Comparison of ENCODE assay signal across 8 cellular contexts in the genomic region with DNA sequence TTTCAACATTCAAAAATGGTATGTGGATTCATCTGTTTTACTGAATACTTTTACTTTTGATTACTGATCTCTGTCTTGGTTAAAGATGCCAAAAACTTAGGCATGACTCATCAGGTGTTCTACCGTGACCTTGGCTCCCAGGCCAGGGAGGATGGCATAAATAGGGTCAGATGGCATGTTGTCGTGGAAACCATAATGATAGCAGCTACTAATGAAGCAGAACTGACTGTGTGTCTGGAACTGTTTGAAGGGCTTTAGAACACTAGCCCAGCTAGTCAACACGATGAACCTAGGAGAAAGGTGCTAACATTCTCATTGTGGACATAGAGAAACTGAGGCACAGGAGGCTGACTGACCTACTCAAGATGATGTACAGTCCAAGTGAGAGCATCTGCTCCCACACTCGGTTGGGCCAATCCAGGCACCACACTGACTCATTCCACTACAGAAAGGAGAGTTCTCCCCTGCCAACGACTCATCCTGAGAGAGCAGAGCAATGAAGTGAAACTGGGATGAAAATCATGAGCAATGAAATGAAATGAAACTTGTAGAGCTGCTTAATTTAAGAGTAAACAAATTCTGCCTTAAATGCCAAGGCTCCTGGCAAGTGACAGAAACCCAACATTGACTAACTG.
DNase-seq lines count a peak whose midpoint lies in the region; ATAC-seq and TF ChIP-seq lines count a peak whose summit lies in the region.

No MANE protein-coding gene starts in this region.

- H3K27ac ChIP-seq in GM23338 (ENCODE audit: low read depth) = no peak overlapping the region
- no peak overlapping the region for H3K27ac ChIP-seq in WERI-Rb-1

- no peak overlapping the region for H3K4me3 ChIP-seq in GM23338
- no peak overlapping the region for H3K4me3 ChIP-seq in WERI-Rb-1 (ENCODE audit: low read depth, low read length)

- no peaks in the 10 kb centered on the region for H3K36me3 ChIP-seq in GM23338 (ENCODE audit: insufficient read depth)
- H3K36me3 ChIP-seq in WERI-Rb-1 = no peaks in the 10 kb centered on the region

- peak; percentile 82 for DNase-seq in T-helper 2 cell treated with Interferon-gamma antibody and Interleukin-4, amounts not matched to agents 5 μg/mL and 100 μg/mL, for 36 hours (ENCODE audit: low spot score)
- DNase-seq in renal cortical epithelial cell (ENCODE audit: low read depth) (peak; percentile 21), GM23338 (ENCODE audit: low spot score) (no peak), left colon (no peak), WERI-Rb-1 (no peak), NCI-H1092 (lab: John Stamatoyannopoulos, UW) (no peak)

- no peaks in the 10 kb centered on the region for H3K36me3 Mint-ChIP-seq in T-helper 2 cell treated with Interferon-gamma antibody and Interleukin-4, amounts not matched to agents 5 μg/mL and 100 μg/mL, for 36 hours (ENCODE audit: low read depth)
- H3K36me3 Mint-ChIP-seq in GM23338 (ENCODE audit: low read depth) = peaks cover 6% of the 10 kb centered on the region; the same call in 1 of the 3 replicates

- no peak overlapping the region for H2AFZ ChIP-seq in GM23338

- peak; percentile 88 for ATAC-seq in GM18858 (IDR thresholded peaks at IDR 0.05; ENCODE audit: unreplicated experiment)
- peak; percentile 89 for ATAC-seq in HG02610 (IDR thresholded peaks at IDR 0.05; ENCODE audit: unreplicated experiment)
- ATAC-seq in GM23338 = no peak
- ATAC-seq in left colon = no peak

- 0 out of 2 replicates have a peak, but pooled peaks cover 5% of the 10 kb centered on the region for H3F3A ChIP-seq in GM23338 (replicated peaks; ENCODE audit: low read depth)

- H3K9me3 ChIP-seq in WERI-Rb-1 (ENCODE audit: severe bottlenecking) = peaks cover 7% of the 10 kb centered on the region

- H4K20me1 ChIP-seq in GM23338 (replicated peaks; ENCODE audit: insufficient read depth) = no peaks in the 10 kb centered on the region

- peak overlapping the region; percentile 80 for H3K4me3 Mint-ChIP-seq in T-helper 2 cell treated with Interferon-gamma antibody and Interleukin-4, amounts not matched to agents 5 μg/mL and 100 μg/mL, for 36 hours
- H3K4me3 Mint-ChIP-seq in GM23338 = no peak overlapping the region

- H3K4me1 ChIP-seq in GM23338 (ENCODE audit: insufficient read depth) = no peaks in the 10 kb centered on the region

- peaks cover 55% of the 10 kb centered on the region for H3K4me1 Mint-ChIP-seq in T-helper 2 cell treated with Interferon-gamma antibody and Interleukin-4, amounts not matched to agents 5 μg/mL and 100 μg/mL, for 36 hours (ENCODE audit: low read depth)
- H3K4me1 Mint-ChIP-seq in GM23338 = peaks cover 2% of the 10 kb centered on the region; the same call in 1 of the 3 replicates

- H3K27me3 Mint-ChIP-seq in T-helper 2 cell treated with Interferon-gamma antibody and Interleukin-4, amounts not matched to agents 5 μg/mL and 100 μg/mL, for 36 hours (ENCODE audit: low read depth) = no peaks in the 10 kb centered on the region
- peaks cover 8% of the 10 kb centered on the region for H3K27me3 Mint-ChIP-seq in GM23338 (ENCODE audit: insufficient read depth, low read depth, poor library complexity)

- H3K79me2 ChIP-seq in GM23338 (replicated peaks; ENCODE audit: insufficient read depth) = no peaks in the 10 kb centered on the region

- intact Hi-C loops in left colon (cut with DNase I, micrococcal nuclease) = loop anchor here in 1 of 2 donors (10.0 kb wide), 1 partner anchor 556 kb away; no protein-coding TSS in a partner anchor

- H3K27ac Mint-ChIP-seq in T-helper 2 cell treated with Interferon-gamma antibody and Interleukin-4, amounts not matched to agents 5 μg/mL and 100 μg/mL, for 36 hours = peak overlapping the region; percentile 92
- no peak overlapping the region for H3K27ac Mint-ChIP-seq in GM23338

- peaks cover 7% of the 10 kb centered on the region for H3K9me3 Mint-ChIP-seq in T-helper 2 cell treated with Interferon-gamma antibody and Interleukin-4, amounts not matched to agents 5 μg/mL and 100 μg/mL, for 36 hours
- peaks cover 13% of the 10 kb centered on the region for H3K9me3 Mint-ChIP-seq in GM23338

- no peak overlapping the region for H3K4me2 ChIP-seq in GM23338

- H3K9me2 ChIP-seq in GM23338 (ENCODE audit: insufficient read depth) = no peaks in the 10 kb centered on the region

- no peak for TF ChIP-seq CTCF in GM23338 (conservative IDR thresholded peaks at IDR 0.05; ENCODE audit: low read depth in 2 of 2)
- no peak for TF ChIP-seq CTCF in WERI-Rb-1 (IDR thresholded peaks at IDR 0.05; ENCODE audit: low read depth, low read length)

- H3K27me3 ChIP-seq in GM23338 (ENCODE audit: insufficient read depth) (no peaks in the 10 kb centered on the region), WERI-Rb-1 (ENCODE audit: insufficient read depth, low read depth, severe bottlenecking) (no peaks in the 10 kb centered on the region)

TF ChIP-seq in GM23338, 12 proteins besides CTCF, POLR2A, EP300 and RAD21 (continues in another document):
- no peak for TF ChIP-seq STAT1 (IDR thresholded peaks at IDR 0.05; ENCODE audit: unreplicated experiment)
- no peak for TF ChIP-seq ZNF114 (CRISPR knock-in tag; IDR thresholded peaks at IDR 0.05)
- TF ChIP-seq, protein P1, sequence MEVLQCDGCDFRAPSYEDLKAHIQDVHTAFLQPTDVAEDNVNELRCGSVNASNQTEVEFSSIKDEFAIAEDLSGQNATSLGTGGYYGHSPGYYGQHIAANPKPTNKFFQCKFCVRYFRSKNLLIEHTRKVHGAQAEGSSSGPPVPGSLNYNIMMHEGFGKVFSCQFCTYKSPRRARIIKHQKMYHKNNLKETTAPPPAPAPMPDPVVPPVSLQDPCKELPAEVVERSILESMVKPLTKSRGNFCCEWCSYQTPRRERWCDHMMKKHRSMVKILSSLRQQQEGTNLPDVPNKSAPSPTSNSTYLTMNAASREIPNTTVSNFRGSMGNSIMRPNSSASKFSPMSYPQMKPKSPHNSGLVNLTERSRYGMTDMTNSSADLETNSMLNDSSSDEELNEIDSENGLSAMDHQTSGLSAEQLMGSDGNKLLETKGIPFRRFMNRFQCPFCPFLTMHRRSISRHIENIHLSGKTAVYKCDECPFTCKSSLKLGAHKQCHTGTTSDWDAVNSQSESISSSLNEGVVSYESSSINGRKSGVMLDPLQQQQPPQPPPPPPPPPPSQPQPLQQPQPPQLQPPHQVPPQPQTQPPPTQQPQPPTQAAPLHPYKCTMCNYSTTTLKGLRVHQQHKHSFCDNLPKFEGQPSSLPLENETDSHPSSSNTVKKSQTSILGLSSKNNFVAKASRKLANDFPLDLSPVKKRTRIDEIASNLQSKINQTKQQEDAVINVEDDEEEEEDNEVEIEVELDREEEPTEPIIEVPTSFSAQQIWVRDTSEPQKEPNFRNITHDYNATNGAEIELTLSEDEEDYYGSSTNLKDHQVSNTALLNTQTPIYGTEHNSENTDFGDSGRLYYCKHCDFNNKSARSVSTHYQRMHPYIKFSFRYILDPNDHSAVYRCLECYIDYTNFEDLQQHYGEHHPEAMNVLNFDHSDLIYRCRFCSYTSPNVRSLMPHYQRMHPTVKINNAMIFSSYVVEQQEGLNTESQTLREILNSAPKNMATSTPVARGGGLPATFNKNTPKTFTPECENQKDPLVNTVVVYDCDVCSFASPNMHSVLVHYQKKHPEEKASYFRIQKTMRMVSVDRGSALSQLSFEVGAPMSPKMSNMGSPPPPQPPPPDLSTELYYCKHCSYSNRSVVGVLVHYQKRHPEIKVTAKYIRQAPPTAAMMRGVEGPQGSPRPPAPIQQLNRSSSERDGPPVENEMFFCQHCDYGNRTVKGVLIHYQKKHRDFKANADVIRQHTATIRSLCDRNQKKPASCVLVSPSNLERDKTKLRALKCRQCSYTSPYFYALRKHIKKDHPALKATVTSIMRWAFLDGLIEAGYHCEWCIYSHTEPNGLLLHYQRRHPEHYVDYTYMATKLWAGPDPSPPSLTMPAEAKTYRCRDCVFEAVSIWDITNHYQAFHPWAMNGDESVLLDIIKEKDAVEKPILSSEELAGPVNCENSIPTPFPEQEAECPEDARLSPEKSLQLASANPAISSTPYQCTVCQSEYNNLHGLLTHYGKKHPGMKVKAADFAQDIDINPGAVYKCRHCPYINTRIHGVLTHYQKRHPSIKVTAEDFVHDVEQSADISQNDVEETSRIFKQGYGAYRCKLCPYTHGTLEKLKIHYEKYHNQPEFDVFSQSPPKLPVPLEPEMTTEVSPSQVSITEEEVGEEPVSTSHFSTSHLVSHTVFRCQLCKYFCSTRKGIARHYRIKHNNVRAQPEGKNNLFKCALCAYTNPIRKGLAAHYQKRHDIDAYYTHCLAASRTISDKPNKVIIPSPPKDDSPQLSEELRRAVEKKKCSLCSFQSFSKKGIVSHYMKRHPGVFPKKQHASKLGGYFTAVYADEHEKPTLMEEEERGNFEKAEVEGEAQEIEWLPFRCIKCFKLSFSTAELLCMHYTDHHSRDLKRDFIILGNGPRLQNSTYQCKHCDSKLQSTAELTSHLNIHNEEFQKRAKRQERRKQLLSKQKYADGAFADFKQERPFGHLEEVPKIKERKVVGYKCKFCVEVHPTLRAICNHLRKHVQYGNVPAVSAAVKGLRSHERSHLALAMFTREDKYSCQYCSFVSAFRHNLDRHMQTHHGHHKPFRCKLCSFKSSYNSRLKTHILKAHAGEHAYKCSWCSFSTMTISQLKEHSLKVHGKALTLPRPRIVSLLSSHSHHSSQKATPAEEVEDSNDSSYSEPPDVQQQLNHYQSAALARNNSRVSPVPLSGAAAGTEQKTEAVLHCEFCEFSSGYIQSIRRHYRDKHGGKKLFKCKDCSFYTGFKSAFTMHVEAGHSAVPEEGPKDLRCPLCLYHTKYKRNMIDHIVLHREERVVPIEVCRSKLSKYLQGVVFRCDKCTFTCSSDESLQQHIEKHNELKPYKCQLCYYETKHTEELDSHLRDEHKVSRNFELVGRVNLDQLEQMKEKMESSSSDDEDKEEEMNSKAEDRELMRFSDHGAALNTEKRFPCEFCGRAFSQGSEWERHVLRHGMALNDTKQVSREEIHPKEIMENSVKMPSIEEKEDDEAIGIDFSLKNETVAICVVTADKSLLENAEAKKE (CRISPR knock-in tag; IDR thresholded peaks at IDR 0.05) = no peak
- no peak for TF ChIP-seq EZH2phosphoT487 (IDR thresholded peaks at IDR 0.05; ENCODE audit: unreplicated experiment)
- TF ChIP-seq, protein P2, sequence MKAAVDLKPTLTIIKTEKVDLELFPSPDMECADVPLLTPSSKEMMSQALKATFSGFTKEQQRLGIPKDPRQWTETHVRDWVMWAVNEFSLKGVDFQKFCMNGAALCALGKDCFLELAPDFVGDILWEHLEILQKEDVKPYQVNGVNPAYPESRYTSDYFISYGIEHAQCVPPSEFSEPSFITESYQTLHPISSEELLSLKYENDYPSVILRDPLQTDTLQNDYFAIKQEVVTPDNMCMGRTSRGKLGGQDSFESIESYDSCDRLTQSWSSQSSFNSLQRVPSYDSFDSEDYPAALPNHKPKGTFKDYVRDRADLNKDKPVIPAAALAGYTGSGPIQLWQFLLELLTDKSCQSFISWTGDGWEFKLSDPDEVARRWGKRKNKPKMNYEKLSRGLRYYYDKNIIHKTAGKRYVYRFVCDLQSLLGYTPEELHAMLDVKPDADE (IDR thresholded peaks at IDR 0.05) = no peak

Comparison
In these comparisons a context has a peak if more than half of its experiments do, and no peak if none do; other contexts are left out.
1. ATAC-seq: peak in GM18858 (single experiment) and HG02610 (single experiment); none in GM23338 (single experiment) and left colon (single experiment).
2. DNase-seq: peak in T-helper 2 cell treated with Interferon-gamma antibody and Interleukin-4, amounts not matched to agents 5 μg/mL and 100 μg/mL, for 36 hours (single experiment) and renal cortical epithelial cell (single experiment); none in GM23338 (single experiment), left colon (0 of 2), WERI-Rb-1 (single experiment) and NCI-H1092 (single experiment).